In the genomic region with DNA sequence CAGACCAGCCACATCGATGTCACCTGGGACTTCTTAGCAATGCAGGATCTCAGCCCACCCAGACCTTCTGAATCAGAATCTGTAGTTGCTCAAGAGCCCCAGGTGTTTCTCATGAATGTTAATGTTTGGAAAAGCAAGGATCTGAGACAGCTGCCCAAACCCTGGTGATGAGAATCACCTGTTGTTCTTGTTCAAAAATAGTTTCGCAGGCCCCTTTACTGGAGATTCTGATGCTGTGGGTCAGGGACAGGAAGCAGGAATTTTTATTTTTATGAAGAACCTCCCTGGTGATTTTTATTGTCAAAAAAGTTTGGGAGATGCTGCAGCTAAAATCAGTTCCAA, we compare ENCODE assay signal across 19 cellular contexts. TPM values are rescaled to one million over a fixed set of nuclear protein-coding genes. Genes with fewer than 3 reads are reported as not detected.
DNase-seq lines count a peak whose midpoint lies in the region; ATAC-seq, FAIRE-seq and TF ChIP-seq lines count a peak whose summit lies in the region.
"Had no signal": no experiment of that assay in that cellular context is flagged by ENCODE, and none has a peak within 500 bp of the region (broad histone marks: within the 10 kb centered on the region; RNA-seq: fewer than 3 reads in every experiment).

No MANE protein-coding gene starts in this region.

- no peak overlapping the region for H2BK120ac ChIP-seq in H1 (replicated peaks; ENCODE audit: low read depth, low read length)
- no peak overlapping the region for H2BK120ac ChIP-seq in trophoblast cell (ENCODE audit: insufficient read depth, low read length, poor library complexity)

- CTCF ChIA-PET in H1 (lab: Charles Lee; ENCODE audit: partially characterized antibody), result interaction anchor here (0.7 to 1.0 kb wide), 5 partner anchors 11 to 161 kb away, joined by 3 to 4 read pairs (median 3); no protein-coding TSS in a partner anchor
- CTCF ChIA-PET in mammary epithelial cell (lab: Charles Lee; ENCODE audit: low non-redundant PET), result no interaction called here

- H4K91ac ChIP-seq in H1 (replicated peaks; ENCODE audit: insufficient read length, low read length) (no peak overlapping the region), trophoblast cell (ENCODE audit: low read depth, low read length) (peak overlapping the region; percentile 25)

- BruUV-seq in mammary epithelial cell (replicated peaks; lab: Mats Ljungman, UMichigan), result no TSS peak

- no peak overlapping the region for H3K14ac ChIP-seq in H1 (ENCODE audit: insufficient read length)
- H3K14ac ChIP-seq in trophoblast cell (ENCODE audit: low read length), result no peak overlapping the region

- H2AK5ac ChIP-seq in H1 (ENCODE audit: low read depth, low read length), result no peak overlapping the region
- H2AK5ac ChIP-seq in trophoblast cell (ENCODE audit: low read length), result no peak overlapping the region

- TF ChIP-seq RAD21 in H1 (IDR thresholded peaks at IDR 0.05 in 1 of 2, conservative IDR thresholded peaks at IDR 0.05 in 1 of 2; ENCODE audit: low read depth in 2 of 2, low read length in 2 of 2), result no peak

- H2BK20ac ChIP-seq in H1 (ENCODE audit: low read length), result no peak overlapping the region

- no peak overlapping the region for H3K56ac ChIP-seq in H1 (replicated peaks; ENCODE audit: insufficient read length, low read depth, low read length)

- no peak for TF ChIP-seq EP300 in H1 (IDR thresholded peaks at IDR 0.05; ENCODE audit: borderline replicate concordance in 1 of 2, low read depth in 2 of 2, low read length in 2 of 2)

- TF ChIP-seq CTCF in H1 (IDR thresholded peaks at IDR 0.05; ENCODE audit: control extremely low read depth in 1 of 3, insufficient read depth in 1 of 3, low read depth in 1 of 3, low read length in 3 of 3), result no peak
- TF ChIP-seq CTCF in mammary epithelial cell (conservative IDR thresholded peaks at IDR 0.05 in 1 of 2, IDR thresholded peaks at IDR 0.05 in 1 of 2; ENCODE audit: extremely low read depth in 1 of 2, insufficient read depth in 1 of 2, low read depth in 1 of 2, low read length in 2 of 2), result no peak

- H4K8ac ChIP-seq in H1 (ENCODE audit: extremely low read depth, insufficient read depth, low read length), result no peak overlapping the region
- H4K8ac ChIP-seq in trophoblast cell (ENCODE audit: low read depth, low read length), result no peak overlapping the region

- no peak overlapping the region for H2BK5ac ChIP-seq in H1 (ENCODE audit: low read depth, low read length)
- H2BK5ac ChIP-seq in trophoblast cell (ENCODE audit: low read depth, low read length, poor library complexity), result no peak overlapping the region

- H3K9me3 ChIP-seq in H1 (ENCODE audit: insufficient read depth in 2 of 2, low read depth in 1 of 2, low read length in 1 of 2) (no peaks in the 10 kb centered on the region), trophoblast cell (ENCODE audit: insufficient read depth, low read depth, low read length) (no peaks in the 10 kb centered on the region), mammary epithelial cell (replicated peaks; ENCODE audit: insufficient read depth, low read length) (no peaks in the 10 kb centered on the region)
- H3K9me3 ChIP-seq: BLaER1, Caco-2 had no signal

- H3K23ac ChIP-seq in H1 (ENCODE audit: insufficient read length) (no peak overlapping the region), trophoblast cell (ENCODE audit: low read length) (no peak overlapping the region)

- no peaks in the 10 kb centered on the region for H3K27me3 ChIP-seq in H1 (replicated peaks in 1 of 4; ENCODE audit: control insufficient read depth in 3 of 4, extremely low read depth in 1 of 4, insufficient read depth in 3 of 4, low read length in 3 of 4)
- no peaks in the 10 kb centered on the region for H3K27me3 ChIP-seq in trophoblast cell (ENCODE audit: insufficient read depth, low read length)
- H3K27me3 ChIP-seq in mammary epithelial cell (ENCODE audit: insufficient read depth, low read length), result no peaks in the 10 kb centered on the region
- H3K27me3 ChIP-seq: BLaER1 had no signal

- H4K5ac ChIP-seq in H1 (ENCODE audit: insufficient read length, low read depth, low read length), result no peak overlapping the region

- no peaks in the 10 kb centered on the region for H4K20me1 ChIP-seq in H1 (replicated peaks in 1 of 2; ENCODE audit: control insufficient read depth in 1 of 2, insufficient read depth in 2 of 2, low read length in 2 of 2)
- H4K20me1 ChIP-seq in mammary epithelial cell (ENCODE audit: insufficient read depth, low read length), result no peaks in the 10 kb centered on the region
- H4K20me1 ChIP-seq: BLaER1 had no signal

- H3K79me2 ChIP-seq in H1 (ENCODE audit: control insufficient read depth in 1 of 2, insufficient read depth in 2 of 2, low read length in 2 of 2) (no peaks in the 10 kb centered on the region), trophoblast cell (ENCODE audit: control insufficient read depth, insufficient read depth, low read length, poor library complexity) (no peaks in the 10 kb centered on the region), mammary epithelial cell (ENCODE audit: insufficient read depth, low read length) (no peaks in the 10 kb centered on the region)

- H3K4me2 ChIP-seq in H1 (ENCODE audit: insufficient read depth in 1 of 2, low read depth in 2 of 2, low read length in 2 of 2) (0 out of 4 replicates have a peak overlapping the region, but pooled peaks of 1 of the 2 experiments have one; percentile 14), trophoblast cell (ENCODE audit: low read length) (no peak overlapping the region), mammary epithelial cell (ENCODE audit: insufficient read depth, low read depth, low read length) (no peak overlapping the region)

- POLR2A ChIA-PET in H1 (lab: Charles Lee; ENCODE audit: partially characterized antibody), result no interaction called here

- dilution Hi-C loops in mammary epithelial cell (cut with HindIII; ENCODE audit: low sequenced_read_pairs), result no loop called here

- 79% methylated on average over 2 of the region's 2 CpGs; no CpG with 5 or more reads in 1 of the 2 experiments for WGBS in H1 (ENCODE audit: extremely low coverage in 1 of 2, insufficient coverage in 1 of 2, insufficient read length in 1 of 2, insufficient replicate concordance in 2 of 2, low coverage in 1 of 2, low lambda C conversion rate in 2 of 2, missing lambda C conversion rate in 1 of 2), 2 experiments
- WGBS in trophoblast cell (ENCODE audit: extremely low coverage, insufficient coverage, insufficient read length), result no CpG with 5 or more reads among the region's 2 CpGs
- WGBS in mammary epithelial cell (ENCODE audit: low coverage, missing lambda C conversion rate), result 100% methylated on average over 1 of the region's 2 CpGs

- TF ChIP-seq POLR2A in H1 (IDR thresholded peaks at IDR 0.05; ENCODE audit: control extremely low read depth in 1 of 2, low read depth in 2 of 2, low read length in 2 of 2), result no peak

- H3K79me1 ChIP-seq in H1 (ENCODE audit: low read depth, low read length) (no peaks in the 10 kb centered on the region), trophoblast cell (ENCODE audit: low read length) (peaks cover 13% of the 10 kb centered on the region)

- H2BK12ac ChIP-seq in H1 (ENCODE audit: low read depth, low read length) (0 out of 2 replicates have a peak overlapping the region, but pooled peaks have one; percentile 18), trophoblast cell (ENCODE audit: low read length) (no peak overlapping the region)

- in situ Hi-C loops in mammary epithelial cell (cut with MboI; ENCODE audit: low sequenced_read_pairs in 2 of 2), result no loop called here

- no peaks in the 10 kb centered on the region for H3K23me2 ChIP-seq in H1 (ENCODE audit: low read depth, low read length)

- H3K4ac ChIP-seq in H1 (replicated peaks; ENCODE audit: insufficient read length, low read depth, low read length) (no peak overlapping the region), trophoblast cell (ENCODE audit: low read depth, low read length) (no peak overlapping the region)

- DNase-seq in DMS 273 (lab: John Stamatoyannopoulos, UW; ENCODE audit: unreplicated experiment) (peak; percentile 50), DMS 273 treated with DMSO at 0.1 percent for 48 hours (lab: John Stamatoyannopoulos, UW) (no peak), H1 (ENCODE audit: low read depth in 1 of 2, low spot score in 2 of 2) (no peak), trophoblast cell (no peak), mammary epithelial cell (no peak), DMS79 (lab: John Stamatoyannopoulos, UW) (no peak)
- DNase-seq: Caco-2; CD8-positive, alpha-beta memory T cell; KBM-7 had no signal

- H3K36me3 ChIP-seq in H1 (ENCODE audit: control insufficient read depth in 2 of 4, insufficient read depth in 4 of 4, low read length in 3 of 4), result no peaks in the 10 kb centered on the region
- no peaks in the 10 kb centered on the region for H3K36me3 ChIP-seq in trophoblast cell (ENCODE audit: control insufficient read depth in 1 of 2, insufficient read depth in 2 of 2, low read length in 2 of 2)
- no peaks in the 10 kb centered on the region for H3K36me3 ChIP-seq in mammary epithelial cell (ENCODE audit: insufficient read depth, low read length)
- H3K36me3 ChIP-seq: BLaER1 had no signal

- H3K4me1 ChIP-seq in H1 (replicated peaks in 1 of 4; ENCODE audit: control insufficient read depth in 3 of 4, insufficient read depth in 4 of 4, low read length in 3 of 4) (peaks cover 0 to 13% (median 10%) of the 10 kb centered on the region in 4 experiments; a peak in 5 of 7 replicates), trophoblast cell (ENCODE audit: control insufficient read depth in 1 of 2, insufficient read depth in 2 of 2, low read length in 2 of 2) (peaks cover 12 to 14% of the 10 kb centered on the region in 2 experiments), mammary epithelial cell (ENCODE audit: insufficient read depth, low read length) (no peaks in the 10 kb centered on the region)
- H3K4me1 ChIP-seq: Caco-2 had no signal

- H2BK15ac ChIP-seq in H1 (ENCODE audit: low read length), result no peak overlapping the region

- H3K18ac ChIP-seq in H1 (ENCODE audit: extremely low read depth, low read length) (no peak overlapping the region), trophoblast cell (ENCODE audit: low read length) (no peak overlapping the region)

- H2AFZ ChIP-seq in H1 (ENCODE audit: low read length), result peak overlapping the region; percentile 79
- no peak overlapping the region for H2AFZ ChIP-seq in trophoblast cell (ENCODE audit: insufficient read depth, low read length, poor library complexity)
- no peak overlapping the region for H2AFZ ChIP-seq in mammary epithelial cell (ENCODE audit: low read depth, low read length)

- ATAC-seq in GM19328 (IDR thresholded peaks at IDR 0.05; ENCODE audit: unreplicated experiment), result no peak
- ATAC-seq: GM12878, HCT116 had no signal

- intact Hi-C loops in mammary epithelial cell (cut with micrococcal nuclease), result no loop called here

- H3K27ac ChIP-seq in H1 (ENCODE audit: low read depth, low read length) (no peak overlapping the region), trophoblast cell (ENCODE audit: low read depth, low read length) (no peak overlapping the region), mammary epithelial cell (ENCODE audit: insufficient read depth, low read depth, low read length) (no peak overlapping the region)
- H3K27ac ChIP-seq: 22Rv1, BLaER1, HL-60 had no signal

- FAIRE-seq in H1 (lab: Jason Lieb, UNC), result no peak
- FAIRE-seq: GM12878, GM18507 had no signal

- H3K9ac ChIP-seq in H1 (replicated peaks in 1 of 4; ENCODE audit: extremely low read depth in 1 of 4, low read depth in 3 of 4, low read length in 3 of 4), result no peak overlapping the region
- H3K9ac ChIP-seq in trophoblast cell (ENCODE audit: low read length), result no peak overlapping the region
- H3K9ac ChIP-seq in mammary epithelial cell (ENCODE audit: insufficient read depth, low read length), result no peak overlapping the region
- H3K9ac ChIP-seq: BLaER1 had no signal

- H3K4me3 ChIP-seq in H1 (ENCODE audit: extremely low read depth in 1 of 4, insufficient read depth in 2 of 4, low read depth in 3 of 4, low read length in 4 of 4), result no peak overlapping the region
- H3K4me3 ChIP-seq in trophoblast cell (ENCODE audit: low read depth, low read length), result no peak overlapping the region
- H3K4me3 ChIP-seq in mammary epithelial cell (replicated peaks in 1 of 3; ENCODE audit: insufficient read depth in 1 of 3, low read depth in 2 of 3, low read length in 3 of 3), result no peak overlapping the region
- H3K4me3 ChIP-seq: BLaER1, GM12878 had no signal

- no peak overlapping the region for H4K12ac ChIP-seq in trophoblast cell (ENCODE audit: low read depth, low read length)

RNA-seq across cellular contexts. Expression of gene MARCHF10, which starts 56.8 kb away (rescaled TPM):
- 0.48 and 1.1 TPM in 2 replicates for total RNA-seq in H1 (2021; fragmentation: NEBNext Ultra II Directional; extraction: Animal tissue kit (Norgen Biotek cat#: 25700))
- 0.73 and 1.3 TPM in 2 replicates for polyA plus RNA-seq in H1 (2011; rRNA removed)
- polyA plus RNA-seq in H1 (2011; cell fraction: cytosol; rRNA removed), result 0.31 TPM
- 0.78 TPM for polyA plus RNA-seq in H1 (2011; cell fraction: nucleus; rRNA removed)
- polyA plus RNA-seq in H1 (2012, experiment 1 of 2), result 0.59 to 1.1 TPM (median 0.63 TPM) in 4 replicates
- polyA plus RNA-seq in H1 (2012, experiment 2 of 2), result 0.81 TPM
- 0.41 TPM for polyA plus RNA-seq in H1 (2013, experiment 1 of 2)
- polyA plus RNA-seq in H1 (2013, experiment 2 of 2), result 0.53 TPM
- polyA minus RNA-seq in H1 (2011; rRNA and poly(A)+ RNA removed), result 0.32 TPM in 2 replicates
- not detected for polyA minus RNA-seq in H1 (2011; cell fraction: cytosol; rRNA and poly(A)+ RNA removed)
- 0.80 TPM for polyA minus RNA-seq in H1 (2011; cell fraction: nucleus; rRNA and poly(A)+ RNA removed)
- 0.62 and 0.69 TPM in 2 replicates for polyA plus RNA-seq in trophoblast cell (2013)
- total RNA-seq in mammary epithelial cell, result under 1 TPM in 1 of 2 donors, not detected in 1; under 0.01 TPM
- 0.02 TPM for polyA plus RNA-seq in mammary epithelial cell
- not detected for polyA minus RNA-seq in mammary epithelial cell
- total RNA-seq: A673; Caco-2; CD8-positive, alpha-beta memory T cell; G401; H4 had no signal
